1 cellular context compared by ENCODE assay signal in genomic region chr20:61353996-61354390, GRCh38.
TF ChIP-seq lines count a peak whose summit lies in the region.

No MANE protein-coding gene starts in this region.

TF ChIP-seq in A549, 52 proteins besides CTCF, POLR2A, EP300 and RAD21 (continued from another document):
- TF ChIP-seq, protein P1, sequence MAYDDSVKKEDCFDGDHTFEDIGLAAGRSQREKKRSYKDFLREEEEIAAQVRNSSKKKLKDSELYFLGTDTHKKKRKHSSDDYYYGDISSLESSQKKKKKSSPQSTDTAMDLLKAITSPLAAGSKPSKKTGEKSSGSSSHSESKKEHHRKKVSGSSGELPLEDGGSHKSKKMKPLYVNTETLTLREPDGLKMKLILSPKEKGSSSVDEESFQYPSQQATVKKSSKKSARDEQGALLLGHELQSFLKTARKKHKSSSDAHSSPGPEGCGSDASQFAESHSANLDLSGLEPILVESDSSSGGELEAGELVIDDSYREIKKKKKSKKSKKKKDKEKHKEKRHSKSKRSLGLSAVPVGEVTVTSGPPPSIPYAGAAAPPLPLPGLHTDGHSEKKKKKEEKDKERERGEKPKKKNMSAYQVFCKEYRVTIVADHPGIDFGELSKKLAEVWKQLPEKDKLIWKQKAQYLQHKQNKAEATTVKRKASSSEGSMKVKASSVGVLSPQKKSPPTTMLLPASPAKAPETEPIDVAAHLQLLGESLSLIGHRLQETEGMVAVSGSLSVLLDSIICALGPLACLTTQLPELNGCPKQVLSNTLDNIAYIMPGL (CRISPR knock-in tag; IDR thresholded peaks at IDR 0.05; ENCODE audit: borderline replicate concordance) = no peak
